In the genomic region with DNA sequence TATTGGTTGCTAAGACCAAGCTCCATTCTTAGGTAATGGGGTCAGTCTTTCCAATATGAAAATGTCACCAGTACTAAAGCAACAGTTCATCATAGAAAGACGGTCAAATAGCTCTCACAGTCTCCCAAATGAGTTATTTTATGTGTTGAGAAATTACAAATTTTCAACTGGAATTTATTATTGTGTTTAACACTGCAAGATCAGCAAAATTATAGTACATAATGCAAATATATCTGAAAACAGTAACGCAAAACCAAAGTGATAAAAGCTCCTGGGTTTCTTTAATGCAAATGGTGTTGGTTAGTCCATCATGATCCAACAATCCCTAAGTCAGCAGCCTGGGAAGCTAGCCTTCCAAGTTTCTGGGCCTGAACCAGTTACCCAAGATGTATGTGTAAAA, we compare ENCODE assay signal across 31 cellular contexts.
"Had no signal": no experiment of that assay in that cellular context is flagged by ENCODE, and none has a peak within 500 bp of the region (broad histone marks: within the 10 kb centered on the region; RNA-seq: fewer than 3 reads in every experiment).

No MANE protein-coding gene starts in this region.

- H2AFZ ChIP-seq: neural progenitor cell, parathyroid adenoma had no signal

- ATAC-seq: naive thymus-derived CD4-positive, alpha-beta T cell; natural killer cell; psoas muscle; right cardiac atrium; sciatic nerve; stimulated activated effector memory CD8-positive, alpha-beta T cell treated with anti-CD3 and anti-CD28 coated beads, Interleukin-12 subunit alpha, Interleukin-12 subunit beta, amount 100 ng/mL, for 72 hours; stimulated activated naive B cell treated with anti-CD40 and anti-IgM and Interleukin-4, amounts not matched to agents 10 μg/mL and 1 μg/mL and 100 μg/mL, for 72 hours had no signal

- H3K27ac ChIP-seq: neural progenitor cell, ovary, parathyroid adenoma, psoas muscle, skin epidermis, spleen, stomach, thoracic aorta, thyroid gland, tibial nerve, upper lobe of left lung, vagina had no signal

- H3K9me3 ChIP-seq: ovary, psoas muscle, spleen, stomach, thoracic aorta, thyroid gland, tibial nerve, upper lobe of left lung, vagina had no signal

- H3K9ac ChIP-seq: neural progenitor cell, parathyroid adenoma had no signal

- H3K4me3 ChIP-seq: neural progenitor cell, ovary, psoas muscle, skin epidermis, smooth muscle cell, spleen, stomach, thoracic aorta, thyroid gland, tibial nerve, upper lobe of left lung, vagina had no signal

- H3K27me3 Mint-ChIP-seq: naive thymus-derived CD4-positive, alpha-beta T cell; progenitor cell of endocrine pancreas; stimulated activated naive CD8-positive, alpha-beta T cell treated with anti-CD3 and anti-CD28 coated beads, Interleukin-15, Interleukin-2, amounts not matched to agents 100 ng/mL and 50 ng/mL, for 24 hours had no signal

- H3K27ac Mint-ChIP-seq: naive thymus-derived CD4-positive, alpha-beta T cell; natural killer cell; nephron; neural progenitor cell; progenitor cell of endocrine pancreas; stimulated activated effector memory CD8-positive, alpha-beta T cell treated with anti-CD3 and anti-CD28 coated beads, Interleukin-12 subunit alpha, Interleukin-12 subunit beta, amount 100 ng/mL, for 72 hours; stimulated activated naive B cell treated with anti-CD40 and anti-IgM and Interleukin-4, amounts not matched to agents 10 μg/mL and 1 μg/mL and 100 μg/mL, for 72 hours; stimulated activated naive CD8-positive, alpha-beta T cell treated with anti-CD3 and anti-CD28 coated beads, Interleukin-15, Interleukin-2, amounts not matched to agents 100 ng/mL and 50 ng/mL, for 24 hours had no signal

- DNase-seq: naive thymus-derived CD4-positive, alpha-beta T cell; natural killer cell; occipital lobe; ovary; posterior cingulate gyrus; psoas muscle; right cardiac atrium; spleen; stimulated activated CD4-positive, alpha-beta T cell treated with anti-CD3 and anti-CD28 coated beads, Interleukin-12 subunit alpha, Interleukin-12 subunit beta, amount 100 ng/mL, for 4 hours; stimulated activated CD4-positive, alpha-beta T cell treated with anti-CD3 and anti-CD28 coated beads, Interleukin-2, amount 100 ng/mL, for 24 hours; stimulated activated CD4-positive, alpha-beta T cell treated with anti-CD3 and anti-CD28 coated beads, Interleukin-2, amount 100 ng/mL, for 48 hours; stimulated activated CD4-positive, alpha-beta T cell treated with anti-CD3 and anti-CD28 coated beads, Interleukin-4, amount 100 ng/mL, for 24 hours; stimulated activated naive B cell treated with anti-CD40 and anti-IgM and Interleukin-4, amounts not matched to agents 10 μg/mL and 1 μg/mL and 100 μg/mL, for 72 hours; stimulated activated naive CD4-positive, alpha-beta T cell treated with Interleukin-2 at 50 U/mL for 16 hours; stomach; thyroid gland; trophoblast cell; upper lobe of left lung had no signal

- H3K27me3 ChIP-seq: neural progenitor cell, ovary, stomach, thyroid gland, upper lobe of left lung, vagina had no signal

- H3K4me1 Mint-ChIP-seq: natural killer cell; neural progenitor cell; stimulated activated effector memory CD8-positive, alpha-beta T cell treated with anti-CD3 and anti-CD28 coated beads, Interleukin-12 subunit alpha, Interleukin-12 subunit beta, amount 100 ng/mL, for 72 hours; stimulated activated naive B cell treated with anti-CD40 and anti-IgM and Interleukin-4, amounts not matched to agents 10 μg/mL and 1 μg/mL and 100 μg/mL, for 72 hours had no signal

- H3K36me3 Mint-ChIP-seq: naive thymus-derived CD4-positive, alpha-beta T cell; natural killer cell; neural progenitor cell; stimulated activated effector memory CD8-positive, alpha-beta T cell treated with anti-CD3 and anti-CD28 coated beads, Interleukin-12 subunit alpha, Interleukin-12 subunit beta, amount 100 ng/mL, for 72 hours; stimulated activated naive B cell treated with anti-CD40 and anti-IgM and Interleukin-4, amounts not matched to agents 10 μg/mL and 1 μg/mL and 100 μg/mL, for 72 hours had no signal

- FAIRE-seq: urothelium cell line had no signal

- H3K9me3 Mint-ChIP-seq: naive thymus-derived CD4-positive, alpha-beta T cell; natural killer cell; nephron; stimulated activated effector memory CD8-positive, alpha-beta T cell treated with anti-CD3 and anti-CD28 coated beads, Interleukin-12 subunit alpha, Interleukin-12 subunit beta, amount 100 ng/mL, for 72 hours; stimulated activated naive B cell treated with anti-CD40 and anti-IgM and Interleukin-4, amounts not matched to agents 10 μg/mL and 1 μg/mL and 100 μg/mL, for 72 hours; stimulated activated naive CD8-positive, alpha-beta T cell treated with anti-CD3 and anti-CD28 coated beads, Interleukin-15, Interleukin-2, amounts not matched to agents 100 ng/mL and 50 ng/mL, for 24 hours had no signal

- H3K79me2 ChIP-seq: parathyroid adenoma had no signal

- H3K4me3 Mint-ChIP-seq: naive thymus-derived CD4-positive, alpha-beta T cell; natural killer cell; nephron; neural progenitor cell; stimulated activated effector memory CD8-positive, alpha-beta T cell treated with anti-CD3 and anti-CD28 coated beads, Interleukin-12 subunit alpha, Interleukin-12 subunit beta, amount 100 ng/mL, for 72 hours; stimulated activated naive B cell treated with anti-CD40 and anti-IgM and Interleukin-4, amounts not matched to agents 10 μg/mL and 1 μg/mL and 100 μg/mL, for 72 hours; stimulated activated naive CD8-positive, alpha-beta T cell treated with anti-CD3 and anti-CD28 coated beads, Interleukin-15, Interleukin-2, amounts not matched to agents 100 ng/mL and 50 ng/mL, for 24 hours had no signal

- H3K36me3 ChIP-seq: neural progenitor cell, ovary, spleen, stomach, thoracic aorta, thyroid gland, tibial nerve, upper lobe of left lung, vagina had no signal

- H3K4me2 ChIP-seq: neural progenitor cell, smooth muscle cell had no signal

- H3K4me1 ChIP-seq: neural progenitor cell, parathyroid adenoma, psoas muscle, thyroid gland, tibial nerve, upper lobe of left lung, vagina had no signal
